In genomic region chr5:15573594-15573993, GRCh38 we compare ENCODE assay signal across 21 cellular contexts.
"Had no signal": no experiment of that assay in that cellular context is flagged by ENCODE, and none has a peak within 500 bp of the region (broad histone marks: within the 10 kb centered on the region; RNA-seq: fewer than 3 reads in every experiment).

No MANE protein-coding gene starts in this region.

- H3K36me3 ChIP-seq: gastroesophageal sphincter, heart right ventricle, tibial nerve, uterus had no signal

- DNase-seq: activated B cell treated with CpG ODN at 0.5 μM for 24 hours; activated CD4-positive, alpha-beta memory T cell treated with anti-CD3 and anti-CD28 coated beads, Interleukin-2, amount 10 ng/mL, durations not matched to agents 7 days and 5 days; activated CD4-positive, alpha-beta T cell treated with anti-CD3 and anti-CD28 coated beads for 4 hours; activated CD8-positive, alpha-beta memory T cell treated with anti-CD3 and anti-CD28 coated beads, Interleukin-2, amount 10 ng/mL, durations not matched to agents 7 days and 5 days; activated naive CD4-positive, alpha-beta T cell treated with Interleukin-2 at 50 U/mL for 16 hours; activated naive CD8-positive, alpha-beta T cell treated with anti-CD3 and anti-CD28 coated beads, Interleukin-2, amount 10 ng/mL, durations not matched to agents 7 days and 5 days; amygdala; body of pancreas; effector memory CD8-positive, alpha-beta T cell; heart right ventricle; immature natural killer cell; kidney glomerular epithelial cell; natural killer cell; stimulated activated CD4-positive, alpha-beta T cell treated with anti-CD3 and anti-CD28 coated beads, Interleukin-12 subunit alpha, Interleukin-12 subunit beta, amount 100 ng/mL, for 4 hours; stimulated activated CD4-positive, alpha-beta T cell treated with anti-CD3 and anti-CD28 coated beads, Interleukin-1b, Interleukin-23, amount 100 ng/mL, for 48 hours; stimulated activated naive CD4-positive, alpha-beta T cell treated with Interleukin-2 at 50 U/mL for 16 hours; T-cell; uterus had no signal

- H3K27ac ChIP-seq: body of pancreas, gastroesophageal sphincter, parathyroid adenoma, uterus had no signal

- H3K4me3 ChIP-seq: body of pancreas, gastroesophageal sphincter, heart right ventricle, tibial nerve, uterus had no signal

- H3K9me3 ChIP-seq: body of pancreas, gastroesophageal sphincter, heart right ventricle, tibial nerve, uterus had no signal

- H3K27me3 ChIP-seq: body of pancreas, gastroesophageal sphincter, heart right ventricle, tibial nerve, uterus had no signal

- H3K4me1 ChIP-seq: body of pancreas, parathyroid adenoma, uterus had no signal
